ENCODE assay signal across 12 cellular contexts in the genomic region with DNA sequence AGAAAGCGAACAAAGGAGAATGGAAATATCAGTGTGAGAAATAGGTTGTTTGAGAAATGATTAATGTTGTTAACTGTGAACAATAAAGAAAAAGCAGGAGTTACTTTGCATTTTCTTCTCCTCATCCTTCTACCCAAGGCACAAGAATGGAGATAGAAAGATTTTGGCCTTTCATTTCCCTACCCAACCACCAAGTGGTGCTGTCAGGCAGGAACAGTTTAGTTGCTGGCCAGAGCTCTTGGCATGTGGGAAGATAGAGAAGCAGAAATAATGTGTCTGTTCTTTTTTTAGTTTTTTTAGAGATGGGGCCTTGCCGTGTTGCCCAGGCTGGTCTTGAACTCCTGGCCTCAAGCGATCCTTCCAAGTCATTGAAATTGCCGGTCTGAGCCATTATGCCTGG. TPM values are rescaled to one million over a fixed set of nuclear protein-coding genes. Genes with fewer than 3 reads are reported as not detected.
DNase-seq lines count a peak whose midpoint lies in the region; TF ChIP-seq lines count a peak whose summit lies in the region.
"Had no signal": no experiment of that assay in that cellular context is flagged by ENCODE, and none has a peak within 500 bp of the region (broad histone marks: within the 10 kb centered on the region; RNA-seq: fewer than 3 reads in every experiment).

No MANE protein-coding gene starts in this region.

- intact Hi-C loops in activated naive CD4-positive, alpha-beta T cell treated with anti-CD3 and anti-CD28 coated beads for 36 hours (cut with micrococcal nuclease): loop anchor here (1.0 kb wide), 2 partner anchors 132 to 168 kb away; no protein-coding TSS in a partner anchor
- intact Hi-C loops in testis (cut with DNase I; ENCODE audit: low total_unique reads): no loop called here

- H3K9me3 Mint-ChIP-seq in activated naive CD4-positive, alpha-beta T cell treated with anti-CD3 and anti-CD28 coated beads for 36 hours: peaks cover 4% of the 10 kb centered on the region

- H3K27ac ChIP-seq in testis (no peak overlapping the region), caudate nucleus (ENCODE audit: low read depth, low read length) (no peak overlapping the region)

- no peaks in the 10 kb centered on the region for H3K4me1 ChIP-seq in testis

- WGBS in testis, 2 donors: 78 to 89% methylated on average over 4 of the region's 4 CpGs

- CTCF ChIA-PET in activated naive CD4-positive, alpha-beta T cell treated with anti-CD3 and anti-CD28 coated beads for 36 hours (lab: Charles Lee): interaction anchor here (1.0 to 1.1 kb wide), 2 partner anchors 94 to 132 kb away, joined by 4 to 5 read pairs; no protein-coding TSS in a partner anchor

- peaks cover 2% of the 10 kb centered on the region for H3K36me3 Mint-ChIP-seq in activated naive CD4-positive, alpha-beta T cell treated with anti-CD3 and anti-CD28 coated beads for 36 hours (ENCODE audit: low read depth)
- H3K36me3 Mint-ChIP-seq: CD8-positive, alpha-beta T cell had no signal

- no peaks in the 10 kb centered on the region for H3K4me1 Mint-ChIP-seq in activated naive CD4-positive, alpha-beta T cell treated with anti-CD3 and anti-CD28 coated beads for 36 hours (ENCODE audit: low read depth)

- peaks cover 28% of the 10 kb centered on the region for H3K27me3 Mint-ChIP-seq in activated naive CD4-positive, alpha-beta T cell treated with anti-CD3 and anti-CD28 coated beads for 36 hours (ENCODE audit: low read depth)

- H3K27me3 ChIP-seq in testis: no peaks in the 10 kb centered on the region

- no peak overlapping the region for H3K4me3 Mint-ChIP-seq in activated naive CD4-positive, alpha-beta T cell treated with anti-CD3 and anti-CD28 coated beads for 36 hours
- H3K4me3 Mint-ChIP-seq: CD8-positive, alpha-beta T cell; naive thymus-derived CD4-positive, alpha-beta T cell had no signal

- H3K36me3 ChIP-seq in testis (ENCODE audit: low read depth, missing control alignments): no peaks in the 10 kb centered on the region

- peak; percentile 45 for DNase-seq in activated naive CD4-positive, alpha-beta T cell treated with anti-CD3 and anti-CD28 coated beads for 36 hours
- DNase-seq in activated naive CD4-positive, alpha-beta T cell treated with Interleukin-2 at 50 U/mL for 16 hours: no peak
- DNase-seq in LNCaP clone FGC (ENCODE audit: low read depth) (no peak), choroid plexus epithelial cell (ENCODE audit: low read depth) (no peak), testis (peak; percentile 43), NCI-H524 treated with DMSO at 0.1 percent for 48 hours (lab: John Stamatoyannopoulos, UW) (no peak), caudate nucleus (lab: John Stamatoyannopoulos, UW) (no peak)
- no peak for DNase-seq in activated CD8-positive, alpha-beta memory T cell treated with anti-CD3 and anti-CD28 coated beads, Interleukin-2, amount 50 U/mL, for 48 hours
- DNase-seq: CD8-positive, alpha-beta T cell; foreskin fibroblast; NCI-H2227 treated with DMSO at 0.1 percent for 48 hours had no signal

- H3K4me3 ChIP-seq in LNCaP clone FGC (ENCODE audit: low read depth, low read length) (no peak overlapping the region), choroid plexus epithelial cell (ENCODE audit: low read depth, low read length) (no peak overlapping the region), testis (no peak overlapping the region)

- no peaks in the 10 kb centered on the region for H3K9me3 ChIP-seq in testis

- no peak overlapping the region for H3K27ac Mint-ChIP-seq in activated naive CD4-positive, alpha-beta T cell treated with anti-CD3 and anti-CD28 coated beads for 36 hours
- H3K27ac Mint-ChIP-seq: CD8-positive, alpha-beta T cell; naive thymus-derived CD4-positive, alpha-beta T cell had no signal

- TF ChIP-seq CTCF in LNCaP clone FGC (IDR thresholded peaks at IDR 0.05; ENCODE audit: control insufficient read depth, extremely low read depth, insufficient read depth): peak; percentile 32; the same call in 1 of the 2 replicates
- peak; percentile 56 for TF ChIP-seq CTCF in choroid plexus epithelial cell (conservative IDR thresholded peaks at IDR 0.05; ENCODE audit: low read depth, low read length)
- peak; percentile 23 to 26 (median 25) for TF ChIP-seq CTCF in testis (IDR thresholded peaks at IDR 0.05)

- no peak for TF ChIP-seq POLR2A in testis (IDR thresholded peaks at IDR 0.05)

RNA-seq across cellular contexts. Expression of a gene that starts 12.8 kb away (rescaled TPM):
- 10 to 100 TPM; 14.0 to 14.7 TPM for total RNA-seq in activated naive CD4-positive, alpha-beta T cell treated with anti-CD3 and anti-CD28 coated beads for 36 hours
- 100 to 1,000 TPM; 141 to 158 TPM for total RNA-seq in testis
- polyA plus RNA-seq in testis (ENCODE audit: insufficient read depth, low read depth, low replicate concordance): 102 TPM

Comparison
In these comparisons a context has a peak if more than half of its experiments do, and no peak if none do; other contexts are left out.
1. DNase-seq: peak in activated naive CD4-positive, alpha-beta T cell treated with anti-CD3 and anti-CD28 coated beads for 36 hours (single experiment) and testis (single experiment); none in activated naive CD4-positive, alpha-beta T cell treated with Interleukin-2 at 50 U/mL for 16 hours (single experiment), LNCaP clone FGC (single experiment), choroid plexus epithelial cell (single experiment), NCI-H524 treated with DMSO at 0.1 percent for 48 hours (single experiment), caudate nucleus (0 of 61) and activated CD8-positive, alpha-beta memory T cell treated with anti-CD3 and anti-CD28 coated beads, Interleukin-2, amount 50 U/mL, for 48 hours (single experiment).
2. RNA of a gene that starts 12.8 kb away (total RNA-seq): 141 to 158 TPM in testis; 14.0 to 14.7 TPM in activated naive CD4-positive, alpha-beta T cell treated with anti-CD3 and anti-CD28 coated beads for 36 hours; every median in the first group is over 4 times any median in the second.
3. Peak in every context shown above with its lines, with median percentiles within 50 percentile points of each other: CTCF ChIP-seq.